13 cellular contexts compared by ENCODE assay signal in genomic region chr12:14777271-14777670, GRCh38. TPM values are rescaled to one million over a fixed set of nuclear protein-coding genes. Genes with fewer than 3 reads are reported as not detected.
A peak's percentile ranks its signal among the peaks of the same experiment; 100 is the strongest.
DNase-seq lines count a peak whose midpoint lies in the region; ATAC-seq, FAIRE-seq and TF ChIP-seq lines count a peak whose summit lies in the region.
"Had no signal": no experiment of that assay in that cellular context is flagged by ENCODE, and none has a peak within 500 bp of the region (broad histone marks: within the 10 kb centered on the region; RNA-seq: fewer than 3 reads in every experiment).

No MANE protein-coding gene starts in this region.

- H3K9me3 ChIP-seq in MG63, result no peaks in the 10 kb centered on the region
- H3K9me3 ChIP-seq in naive thymus-derived CD4-positive, alpha-beta T cell (ENCODE audit: control insufficient read depth in 2 of 3, low read length in 3 of 3), result no peaks in the 10 kb centered on the region

- peak overlapping the region in 1 of 2 donors; percentile 97 for H3K27ac ChIP-seq in coronary artery
- no peak overlapping the region for H3K27ac ChIP-seq in naive thymus-derived CD4-positive, alpha-beta T cell (ENCODE audit: low read depth, low read length)
- H3K27ac ChIP-seq: BLaER1 had no signal

- no peak for TF ChIP-seq CTCF in coronary artery (IDR thresholded peaks at IDR 0.05)
- no peak for TF ChIP-seq CTCF in nephron (IDR thresholded peaks at IDR 0.05; ENCODE audit: unreplicated experiment in 3 of 3)

- no peak for TF ChIP-seq POLR2A in GM12891 (IDR thresholded peaks at IDR 0.05; ENCODE audit: low read depth, low read length)

- no peaks in the 10 kb centered on the region for H3K27me3 ChIP-seq in MG63
- H3K27me3 ChIP-seq in naive thymus-derived CD4-positive, alpha-beta T cell (ENCODE audit: control insufficient read depth in 2 of 2, insufficient read depth in 2 of 2, low read length in 2 of 2), result no peaks in the 10 kb centered on the region

- DNase-seq in COLO829 (ENCODE audit: low spot score) (peak; percentile 76), MG63 (peak; percentile 6), coronary artery (ENCODE audit: low spot score) (no peak), GM19239 (ENCODE audit: insufficient read length, low spot score) (no peak), GM12891 (ENCODE audit: insufficient read length, low spot score) (no peak)
- no peak for DNase-seq in naive thymus-derived CD4-positive, alpha-beta T cell
- DNase-seq: activated naive CD8-positive, alpha-beta T cell treated with anti-CD3 and anti-CD28 coated beads, Interleukin-2, amount 10 ng/mL, durations not matched to agents 7 days and 5 days; nucleus accumbens; stimulated activated CD4-positive, alpha-beta T cell treated with anti-CD3 and anti-CD28 coated beads, Interleukin-2, amount 100 ng/mL, for 24 hours had no signal

- no peaks in the 10 kb centered on the region for H3K9me3 Mint-ChIP-seq in nephron
- H3K9me3 Mint-ChIP-seq in naive thymus-derived CD4-positive, alpha-beta T cell, result peaks cover 0 to 5% (median 0%) of the 10 kb centered on the region in 11 donors
- H3K9me3 Mint-ChIP-seq: activated naive CD8-positive, alpha-beta T cell treated with anti-CD3 and anti-CD28 coated beads, Interleukin-2, amount 10 ng/mL, durations not matched to agents 7 days and 5 days had no signal

- peaks cover 7 to 12% of the 10 kb centered on the region in 2 donors for H3K4me1 ChIP-seq in naive thymus-derived CD4-positive, alpha-beta T cell (ENCODE audit: control insufficient read depth in 2 of 2, insufficient read depth in 2 of 2, low read length in 2 of 2)

- intact Hi-C loops in naive thymus-derived CD4-positive, alpha-beta T cell (cut with micrococcal nuclease), result loop anchor here (2.0 to 10.0 kb wide), 4 partner anchors 16 to 1962 kb away; partner anchors contain the start of genes DDX47 (in 2 of the 2) and EPS8 (in 1 of the 2)

- no peaks in the 10 kb centered on the region for H3K27me3 Mint-ChIP-seq in nephron (ENCODE audit: low read depth)
- peaks cover 0 to 6% (median 0%) of the 10 kb centered on the region in 5 donors for H3K27me3 Mint-ChIP-seq in naive thymus-derived CD4-positive, alpha-beta T cell
- H3K27me3 Mint-ChIP-seq: activated naive CD8-positive, alpha-beta T cell treated with anti-CD3 and anti-CD28 coated beads, Interleukin-2, amount 10 ng/mL, durations not matched to agents 7 days and 5 days had no signal

- H3K4me3 ChIP-seq in MG63 (no peak overlapping the region), coronary artery (peak overlapping the region; percentile 90)
- no peak overlapping the region for H3K4me3 ChIP-seq in naive thymus-derived CD4-positive, alpha-beta T cell (ENCODE audit: low read length)
- H3K4me3 ChIP-seq: BLaER1 had no signal

- no peaks in the 10 kb centered on the region for H3K36me3 ChIP-seq in MG63
- peaks cover 0 to 6% (median 0%) of the 10 kb centered on the region in 3 experiments for H3K36me3 ChIP-seq in naive thymus-derived CD4-positive, alpha-beta T cell (ENCODE audit: control insufficient read depth in 2 of 3, insufficient read depth in 3 of 3, low read length in 3 of 3)
- H3K36me3 ChIP-seq: BLaER1 had no signal

- H3K4me1 Mint-ChIP-seq in nephron, result peaks cover 27% of the 10 kb centered on the region
- H3K4me1 Mint-ChIP-seq in naive thymus-derived CD4-positive, alpha-beta T cell, result peaks cover 18 to 51% (median 43%) of the 10 kb centered on the region in 7 donors

- no peaks in the 10 kb centered on the region for H3K36me3 Mint-ChIP-seq in nephron (ENCODE audit: low read depth)
- peaks cover 0 to 6% (median 0%) of the 10 kb centered on the region in 5 donors for H3K36me3 Mint-ChIP-seq in naive thymus-derived CD4-positive, alpha-beta T cell
- H3K36me3 Mint-ChIP-seq: activated naive CD8-positive, alpha-beta T cell treated with anti-CD3 and anti-CD28 coated beads, Interleukin-2, amount 10 ng/mL, durations not matched to agents 7 days and 5 days had no signal

- POLR2A ChIA-PET in naive thymus-derived CD4-positive, alpha-beta T cell (lab: Charles Lee), result interaction anchor here (0.6 to 10.2 kb wide), 3 partner anchors 8 to 154 kb away, joined by 3 to 316 read pairs (median 39); partner anchors contain the start of genes C12orf60 and WBP11

- FAIRE-seq in GM19239 (lab: Jason Lieb, UNC) (no peak), GM12891 (lab: Jason Lieb, UNC) (no peak)

- peak overlapping the region in 2 of 3 experiments; percentile 95 to 100 for H3K27ac Mint-ChIP-seq in nephron
- H3K27ac Mint-ChIP-seq in naive thymus-derived CD4-positive, alpha-beta T cell, result no peak overlapping the region
- H3K27ac Mint-ChIP-seq: activated naive CD8-positive, alpha-beta T cell treated with anti-CD3 and anti-CD28 coated beads, Interleukin-2, amount 10 ng/mL, durations not matched to agents 7 days and 5 days had no signal

- CTCF ChIA-PET in naive thymus-derived CD4-positive, alpha-beta T cell (lab: Charles Lee), result interaction anchor here (1.2 kb wide), 1 partner anchor 25 kb away, joined by 4 read pairs; no protein-coding TSS in a partner anchor

- ATAC-seq in GM21526 (IDR thresholded peaks at IDR 0.05; ENCODE audit: low FRiP score, unreplicated experiment), result no peak
- ATAC-seq in naive thymus-derived CD4-positive, alpha-beta T cell, result no peak

- H3K4me3 Mint-ChIP-seq in nephron, result peak overlapping the region in 1 of 3 experiments; percentile 95
- H3K4me3 Mint-ChIP-seq in naive thymus-derived CD4-positive, alpha-beta T cell, result no peak overlapping the region
- H3K4me3 Mint-ChIP-seq: activated naive CD8-positive, alpha-beta T cell treated with anti-CD3 and anti-CD28 coated beads, Interleukin-2, amount 10 ng/mL, durations not matched to agents 7 days and 5 days had no signal

TF ChIP-seq in GM12891, 5 proteins besides CTCF, POLR2A, EP300 and RAD21:
- TF ChIP-seq TAF1 (IDR thresholded peaks at IDR 0.05; ENCODE audit: low read depth, low read length) (no peak), SPI1 (IDR thresholded peaks at IDR 0.05; ENCODE audit: low read depth, low read length) (no peak), PAX5 (IDR thresholded peaks at IDR 0.05; ENCODE audit: insufficient read depth, low read length, severe bottlenecking) (no peak), POU2F2 (IDR thresholded peaks at IDR 0.05; ENCODE audit: low read depth, low read length) (no peak), POLR2AphosphoS5 (IDR thresholded peaks at IDR 0.05; ENCODE audit: low read depth, low read length) (no peak)

RNA-seq across cellular contexts. Expression of gene WBP11, which starts 26.0 kb away (rescaled TPM):
- 9.0 and 12.8 TPM in 2 replicates for total RNA-seq in MG63 (2014; rRNA removed; shearing (Covaris generic); ENCODE audit: low replicate concordance)
- 100 to 1,000 TPM in 2 of 5 experiments, 10 to 100 TPM in 3; 77.9 to 129 (median 90.4) TPM for total RNA-seq in naive thymus-derived CD4-positive, alpha-beta T cell
- 10 to 100 TPM; 58.5 to 61.2 TPM for polyA plus RNA-seq in naive thymus-derived CD4-positive, alpha-beta T cell
- 46.2 TPM for polyA plus RNA-seq in GM12891 (2012; ENCODE audit: low read depth, missing spikeins)

RNA-seq across cellular contexts. Expression of gene C12orf60, which starts 26.2 kb away (rescaled TPM):
- 0.42 and 2.2 TPM in 2 replicates for total RNA-seq in MG63 (2014; rRNA removed; shearing (Covaris generic); ENCODE audit: low replicate concordance)
- total RNA-seq in naive thymus-derived CD4-positive, alpha-beta T cell, result 1 to 10 TPM in 2 of 5 experiments, under 1 TPM in 2, not detected in 1; 0.22 to 1.7 (median 1.2) TPM
- 1 to 10 TPM in 1 of 2 donors, under 1 TPM in 1; 0.86 to 1.5 TPM for polyA plus RNA-seq in naive thymus-derived CD4-positive, alpha-beta T cell
- polyA plus RNA-seq in GM12891 (2012; ENCODE audit: low read depth, missing spikeins), result 1.9 TPM

RNA-seq across cellular contexts. Expression of gene SMCO3, which starts 36.7 kb away (rescaled TPM):
- not detected in 2 replicates for total RNA-seq in MG63 (2014; rRNA removed; shearing (Covaris generic); ENCODE audit: low replicate concordance)
- not detected for total RNA-seq in naive thymus-derived CD4-positive, alpha-beta T cell
- polyA plus RNA-seq in naive thymus-derived CD4-positive, alpha-beta T cell, result not detected
- 0.10 TPM for polyA plus RNA-seq in GM12891 (2012; ENCODE audit: low read depth, missing spikeins)
- total RNA-seq: activated naive CD8-positive, alpha-beta T cell treated with anti-CD3 and anti-CD28 coated beads, Interleukin-2, amount 10 ng/mL, durations not matched to agents 7 days and 5 days; T-helper 2 cell treated with Interferon-gamma antibody and Interleukin-4, amounts not matched to agents 100 ng/mL and 5 ng/mL, for 36 hours had no signal

Comparison
In these comparisons a context has a peak if more than half of its experiments do, and no peak if none do; other contexts are left out.
1. DNase-seq: peak in COLO829 (single experiment) and MG63 (single experiment); none in coronary artery (single experiment), GM19239 (single experiment), naive thymus-derived CD4-positive, alpha-beta T cell (0 of 9) and GM12891 (single experiment).
2. H3K27ac Mint-ChIP-seq: peak in nephron (2 of 3); none in naive thymus-derived CD4-positive, alpha-beta T cell (0 of 9).